Comparison of ENCODE assay signal across 18 cellular contexts in genomic region chr3:115862099-115862498, GRCh38.
"Had no signal": no experiment of that assay in that cellular context is flagged by ENCODE, and none has a peak within 500 bp of the region (broad histone marks: within the 10 kb centered on the region; RNA-seq: fewer than 3 reads in every experiment).

No MANE protein-coding gene starts in this region.

- H3K27ac ChIP-seq: esophagus squamous epithelium, right atrium auricular region, tibial nerve, vagina had no signal

- H3K4me3 ChIP-seq: cardiac muscle cell, esophagus squamous epithelium, lung, right atrium auricular region, tibial nerve, vagina had no signal

- H3K9me3 Mint-ChIP-seq: activated naive CD8-positive, alpha-beta T cell treated with anti-CD3 and anti-CD28 coated beads, Interleukin-2, amount 50 U/mL, for 24 hours; immature natural killer cell; stimulated activated memory B cell treated with anti-CD40 and anti-IgM and Interleukin-4, amounts not matched to agents 10 μg/mL and 1 μg/mL and 100 μg/mL, for 72 hours had no signal

- H3K36me3 ChIP-seq: cardiac muscle cell, esophagus squamous epithelium, right atrium auricular region, tibial nerve, vagina had no signal

- H3K27me3 ChIP-seq: cardiac muscle cell, right atrium auricular region, tibial nerve, vagina had no signal

- DNase-seq: activated CD4-positive, alpha-beta T cell treated with anti-CD3 and anti-CD28 coated beads for 36 hours; activated CD8-positive, alpha-beta memory T cell treated with anti-CD3 and anti-CD28 coated beads, Interleukin-2, amount 50 U/mL, for 48 hours; activated CD8-positive, alpha-beta T cell treated with anti-CD3 and anti-CD28 coated beads, Interleukin-2, amount 10 ng/mL, durations not matched to agents 7 days and 5 days; activated naive CD4-positive, alpha-beta T cell; activated naive CD8-positive, alpha-beta T cell treated with anti-CD3 and anti-CD28 coated beads, Interleukin-2, amount 50 U/mL, for 24 hours; esophagus squamous epithelium; foreskin fibroblast; glutamatergic neuron; immature natural killer cell; midbrain; naive B cell; posterior cingulate gyrus had no signal

- H3K9me3 ChIP-seq: esophagus squamous epithelium, right atrium auricular region, tibial nerve, vagina had no signal

- H3K4me1 ChIP-seq: esophagus squamous epithelium, right atrium auricular region, vagina had no signal

- H3K4me1 Mint-ChIP-seq: activated CD4-positive, alpha-beta T cell treated with anti-CD3 and anti-CD28 coated beads for 36 hours; activated naive CD8-positive, alpha-beta T cell treated with anti-CD3 and anti-CD28 coated beads, Interleukin-2, amount 50 U/mL, for 24 hours; immature natural killer cell; naive B cell; stimulated activated memory B cell treated with anti-CD40 and anti-IgM and Interleukin-4, amounts not matched to agents 10 μg/mL and 1 μg/mL and 100 μg/mL, for 72 hours had no signal

- H3K27ac Mint-ChIP-seq: activated CD4-positive, alpha-beta T cell treated with anti-CD3 and anti-CD28 coated beads for 36 hours; activated CD8-positive, alpha-beta T cell treated with anti-CD3 and anti-CD28 coated beads, Interleukin-2, amount 10 ng/mL, durations not matched to agents 7 days and 5 days; activated naive CD8-positive, alpha-beta T cell treated with anti-CD3 and anti-CD28 coated beads, Interleukin-2, amount 50 U/mL, for 24 hours; immature natural killer cell; naive B cell; stimulated activated memory B cell treated with anti-CD40 and anti-IgM and Interleukin-4, amounts not matched to agents 10 μg/mL and 1 μg/mL and 100 μg/mL, for 72 hours had no signal

- ATAC-seq: activated CD4-positive, alpha-beta T cell treated with anti-CD3 and anti-CD28 coated beads for 36 hours; activated CD8-positive, alpha-beta T cell treated with anti-CD3 and anti-CD28 coated beads, Interleukin-2, amount 10 ng/mL, durations not matched to agents 7 days and 5 days; activated naive CD8-positive, alpha-beta T cell treated with anti-CD3 and anti-CD28 coated beads, Interleukin-2, amount 50 U/mL, for 24 hours; stimulated activated memory B cell treated with anti-CD40 and anti-IgM and Interleukin-4, amounts not matched to agents 10 μg/mL and 1 μg/mL and 100 μg/mL, for 72 hours had no signal

- H3K36me3 Mint-ChIP-seq: immature natural killer cell; naive B cell; stimulated activated memory B cell treated with anti-CD40 and anti-IgM and Interleukin-4, amounts not matched to agents 10 μg/mL and 1 μg/mL and 100 μg/mL, for 72 hours had no signal

- H3K4me3 Mint-ChIP-seq: activated CD4-positive, alpha-beta T cell treated with anti-CD3 and anti-CD28 coated beads for 36 hours; activated CD8-positive, alpha-beta T cell treated with anti-CD3 and anti-CD28 coated beads, Interleukin-2, amount 10 ng/mL, durations not matched to agents 7 days and 5 days; activated naive CD8-positive, alpha-beta T cell treated with anti-CD3 and anti-CD28 coated beads, Interleukin-2, amount 50 U/mL, for 24 hours; immature natural killer cell; naive B cell; stimulated activated memory B cell treated with anti-CD40 and anti-IgM and Interleukin-4, amounts not matched to agents 10 μg/mL and 1 μg/mL and 100 μg/mL, for 72 hours had no signal
